In the genomic region with DNA sequence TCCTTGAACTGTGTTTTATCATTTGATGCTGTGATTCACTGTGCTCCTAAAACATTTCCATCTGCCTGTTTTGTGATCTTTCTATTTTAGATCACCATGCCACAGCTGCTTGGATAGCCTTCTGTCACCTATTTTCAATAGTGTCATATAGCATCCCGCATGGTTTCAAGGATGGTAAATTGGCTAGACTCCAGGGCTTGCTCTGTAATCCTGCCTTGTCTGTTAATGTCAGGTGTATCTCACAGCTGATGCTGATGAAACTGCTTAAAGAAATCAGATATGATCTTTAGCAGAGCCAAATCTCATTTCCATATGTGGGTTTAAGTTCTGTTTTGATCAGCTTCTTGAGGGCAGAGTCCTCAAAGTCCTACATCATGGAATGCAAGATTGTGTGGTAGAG, we compare ENCODE assay signal across 21 cellular contexts.
DNase-seq lines count a peak whose midpoint lies in the region; ATAC-seq, FAIRE-seq and TF ChIP-seq lines count a peak whose summit lies in the region.
"Had no signal": no experiment of that assay in that cellular context is flagged by ENCODE, and none has a peak within 500 bp of the region (broad histone marks: within the 10 kb centered on the region; RNA-seq: fewer than 3 reads in every experiment).

No MANE protein-coding gene starts in this region.

- H3K4me3 ChIP-seq in GM12878 (no peak overlapping the region), smooth muscle cell (no peak overlapping the region)
- H3K4me3 ChIP-seq: ascending aorta, SJCRH30, testis had no signal

- H3K27me3 ChIP-seq in GM12878 (replicated peaks in 1 of 2; ENCODE audit: control insufficient read depth in 2 of 2, insufficient read depth in 2 of 2, low read length in 1 of 2), result no peaks in the 10 kb centered on the region
- no peaks in the 10 kb centered on the region for H3K27me3 ChIP-seq in smooth muscle cell (ENCODE audit: low read depth)
- H3K27me3 ChIP-seq: ascending aorta, neutrophil, SJCRH30, testis had no signal

- ATAC-seq in GM12878 (no peak), HG03354 (IDR thresholded peaks at IDR 0.05; ENCODE audit: poor library complexity, severe bottlenecking, unreplicated experiment) (no peak)
- ATAC-seq: activated CD4-positive, alpha-beta T cell treated with anti-CD3 and anti-CD28 coated beads for 36 hours; Panc1; stimulated activated naive B cell treated with anti-CD40 and anti-IgM and Interleukin-4, amounts not matched to agents 10 μg/mL and 1 μg/mL and 100 μg/mL, for 72 hours had no signal

- H2AFZ ChIP-seq in GM12878 (ENCODE audit: control insufficient read depth, low read depth, low read length) (no peak overlapping the region), smooth muscle cell (ENCODE audit: low read depth) (no peak overlapping the region)

- no peak for DNase-seq in GM12892 (ENCODE audit: insufficient read length)
- peak; percentile 48 for DNase-seq in NCI-H1105 treated with DMSO at 0.1 percent for 48 hours (lab: John Stamatoyannopoulos, UW)
- DNase-seq in NCI-H345 treated with DMSO at 0.1 percent for 48 hours (lab: John Stamatoyannopoulos, UW; ENCODE audit: unreplicated experiment), result peak; percentile 72
- DNase-seq in GM12878 (ENCODE audit: low read depth, low spot score), result no peak
- no peak for DNase-seq in stimulated activated CD4-positive, alpha-beta T cell treated with anti-CD3 and anti-CD28 coated beads, Interleukin-2, amount 100 ng/mL, for 24 hours
- no peak for DNase-seq in smooth muscle cell (lab: John Stamatoyannopoulos, UW; ENCODE audit: unreplicated experiment)
- DNase-seq: activated CD4-positive, alpha-beta T cell treated with anti-CD3 and anti-CD28 coated beads for 36 hours; CD4-positive, alpha-beta T cell; head of caudate nucleus; Kasumi-1; NCI-H1436; NK-92 treated with Interleukin-12 subunit alpha and Interleukin-12 subunit beta, amount 100 ng/mL, for 24 hours; small intestine; stimulated activated CD4-positive, alpha-beta T cell treated with anti-CD3 and anti-CD28 coated beads, Interleukin-2, amount 100 ng/mL, for 48 hours; stimulated activated naive B cell treated with anti-CD40 and anti-IgM and Interleukin-4, amounts not matched to agents 10 μg/mL and 1 μg/mL and 100 μg/mL, for 72 hours; testis had no signal

- 100% methylated on average over 1 of the region's 1 CpG for WGBS in GM12878 (ENCODE audit: insufficient coverage, insufficient replicate concordance, low lambda C conversion rate, missing lambda C conversion rate)
- WGBS in smooth muscle cell (ENCODE audit: low lambda C conversion rate), result 100% methylated on average over 1 of the region's 1 CpG

- CTCF ChIA-PET in GM12878 (lab: Yijun Ruan, JAX), result interaction anchor here (1.1 to 1.3 kb wide), 2 partner anchors 10 to 18 kb away, joined by 3 to 4 read pairs; no protein-coding TSS in a partner anchor

- no peak for TF ChIP-seq RAD21 in GM12878 (IDR thresholded peaks at IDR 0.05; ENCODE audit: insufficient read depth, low read depth, low read length)

- H4K20me1 ChIP-seq in GM12878 (ENCODE audit: control insufficient read depth, insufficient read depth), result no peaks in the 10 kb centered on the region
- H4K20me1 ChIP-seq in smooth muscle cell (ENCODE audit: low read depth), result peaks cover 84% of the 10 kb centered on the region

- H3K9ac ChIP-seq in GM12878 (ENCODE audit: control insufficient read depth, insufficient read depth, low read length) (no peak overlapping the region), smooth muscle cell (ENCODE audit: low read depth) (no peak overlapping the region)

- no peak for TF ChIP-seq POLR2A in GM12892 (IDR thresholded peaks at IDR 0.05; ENCODE audit: low read depth, low read length)
- TF ChIP-seq POLR2A in GM12878 (IDR thresholded peaks at IDR 0.05; ENCODE audit: low read depth, low read length), result no peak

- RAD21 ChIA-PET in GM12878 (lab: Charles Lee; ENCODE audit: unreplicated experiment), result interaction anchor here (1.1 kb wide), 1 partner anchor 180 kb away, joined by 3 read pairs; no protein-coding TSS in a partner anchor

- no TSS peak for BruUV-seq in GM12878 (replicated peaks; lab: Mats Ljungman, UMichigan)

- in situ Hi-C loops in GM12878 (cut with MboI), result no loop called here

- no peak for TF ChIP-seq EP300 in GM12878 (IDR thresholded peaks at IDR 0.05; ENCODE audit: borderline replicate concordance in 1 of 2, control insufficient read depth in 1 of 2, low read depth in 2 of 2, low read length in 2 of 2)

- FAIRE-seq in GM12892 (lab: Jason Lieb, UNC) (peak; percentile 21), GM12878 (lab: Jason Lieb, UNC) (peak; percentile 35)
- FAIRE-seq: small intestine had no signal

- H3K4me1 ChIP-seq in GM12878 (ENCODE audit: control insufficient read depth, insufficient read depth, low read length) (peaks cover 13% of the 10 kb centered on the region), smooth muscle cell (ENCODE audit: low read depth) (no peaks in the 10 kb centered on the region)
- H3K4me1 ChIP-seq: ascending aorta, testis had no signal

- intact Hi-C loops in GM12878 (cut with micrococcal nuclease; ENCODE audit: unreplicated experiment), result no loop called here

- H3F3A ChIP-seq in smooth muscle cell (ENCODE audit: low read depth), result no peaks in the 10 kb centered on the region

- SMC1A ChIA-PET in GM12878 (lab: Charles Lee; ENCODE audit: uncharacterized antibody, unreplicated experiment), result interaction anchor here (0.6 to 1.6 kb wide), 6 partner anchors 9 to 450 kb away, joined by 3 to 5 read pairs (median 4); no protein-coding TSS in a partner anchor

- TF ChIP-seq CTCF in GM12878 (IDR thresholded peaks at IDR 0.05 in 2 of 3, conservative IDR thresholded peaks at IDR 0.05 in 1 of 3; ENCODE audit: control insufficient read depth in 2 of 3, extremely low read depth in 1 of 3, insufficient read depth in 1 of 3, low read depth in 3 of 3, low read length in 3 of 3), result no peak
- no peak for TF ChIP-seq CTCF in smooth muscle cell (IDR thresholded peaks at IDR 0.05; ENCODE audit: borderline replicate concordance, insufficient read depth, poor library complexity, severe bottlenecking)

- H3K36me3 ChIP-seq in GM12878 (ENCODE audit: control insufficient read depth in 2 of 2, insufficient read depth in 2 of 2, low read length in 1 of 2) (no peaks in the 10 kb centered on the region), smooth muscle cell (ENCODE audit: low read depth) (no peaks in the 10 kb centered on the region)
- H3K36me3 ChIP-seq: ascending aorta, neutrophil, SJCRH30 had no signal

- H3K4me2 ChIP-seq in GM12878 (ENCODE audit: control insufficient read depth, insufficient read depth) (no peak overlapping the region), smooth muscle cell (no peak overlapping the region)

- H3K27ac ChIP-seq in GM12878 (ENCODE audit: control insufficient read depth, insufficient read depth) (no peak overlapping the region), smooth muscle cell (ENCODE audit: low read depth) (no peak overlapping the region)
- H3K27ac ChIP-seq: ascending aorta, neutrophil, SJCRH30, testis had no signal

- H3K9me3 ChIP-seq in GM12878 (replicated peaks; ENCODE audit: control insufficient read depth, insufficient read depth, low read length) (no peaks in the 10 kb centered on the region), smooth muscle cell (replicated peaks; ENCODE audit: low read depth) (no peaks in the 10 kb centered on the region)
- H3K9me3 ChIP-seq: ascending aorta, neutrophil, SJCRH30, testis had no signal

- POLR2A ChIA-PET in GM12878 (lab: Charles Lee), result no interaction called here

- H3K79me2 ChIP-seq in GM12878 (ENCODE audit: control insufficient read depth, insufficient read depth, low read length) (no peaks in the 10 kb centered on the region; the same call in none of the 2 replicates), smooth muscle cell (ENCODE audit: low read depth) (peaks cover 21% of the 10 kb centered on the region)

TF ChIP-seq in GM12878, 131 proteins besides CTCF, POLR2A, EP300 and RAD21 (continues in another document):
- TF ChIP-seq TARDBP (IDR thresholded peaks at IDR 0.05; ENCODE audit: borderline replicate concordance) (no peak), BHLHE40 (IDR thresholded peaks at IDR 0.05; ENCODE audit: borderline replicate concordance in 1 of 2, low read depth in 2 of 2, low read length in 1 of 2) (no peak), TAF1 (IDR thresholded peaks at IDR 0.05; ENCODE audit: borderline replicate concordance, low read depth, low read length) (no peak), RUNX3 (IDR thresholded peaks at IDR 0.05; ENCODE audit: low read length) (no peak), GATAD2B (conservative IDR thresholded peaks at IDR 0.05; ENCODE audit: low read depth) (no peak), RCOR1 (conservative IDR thresholded peaks at IDR 0.05; ENCODE audit: low read depth, low read length) (no peak)
- TF ChIP-seq, protein P1, sequence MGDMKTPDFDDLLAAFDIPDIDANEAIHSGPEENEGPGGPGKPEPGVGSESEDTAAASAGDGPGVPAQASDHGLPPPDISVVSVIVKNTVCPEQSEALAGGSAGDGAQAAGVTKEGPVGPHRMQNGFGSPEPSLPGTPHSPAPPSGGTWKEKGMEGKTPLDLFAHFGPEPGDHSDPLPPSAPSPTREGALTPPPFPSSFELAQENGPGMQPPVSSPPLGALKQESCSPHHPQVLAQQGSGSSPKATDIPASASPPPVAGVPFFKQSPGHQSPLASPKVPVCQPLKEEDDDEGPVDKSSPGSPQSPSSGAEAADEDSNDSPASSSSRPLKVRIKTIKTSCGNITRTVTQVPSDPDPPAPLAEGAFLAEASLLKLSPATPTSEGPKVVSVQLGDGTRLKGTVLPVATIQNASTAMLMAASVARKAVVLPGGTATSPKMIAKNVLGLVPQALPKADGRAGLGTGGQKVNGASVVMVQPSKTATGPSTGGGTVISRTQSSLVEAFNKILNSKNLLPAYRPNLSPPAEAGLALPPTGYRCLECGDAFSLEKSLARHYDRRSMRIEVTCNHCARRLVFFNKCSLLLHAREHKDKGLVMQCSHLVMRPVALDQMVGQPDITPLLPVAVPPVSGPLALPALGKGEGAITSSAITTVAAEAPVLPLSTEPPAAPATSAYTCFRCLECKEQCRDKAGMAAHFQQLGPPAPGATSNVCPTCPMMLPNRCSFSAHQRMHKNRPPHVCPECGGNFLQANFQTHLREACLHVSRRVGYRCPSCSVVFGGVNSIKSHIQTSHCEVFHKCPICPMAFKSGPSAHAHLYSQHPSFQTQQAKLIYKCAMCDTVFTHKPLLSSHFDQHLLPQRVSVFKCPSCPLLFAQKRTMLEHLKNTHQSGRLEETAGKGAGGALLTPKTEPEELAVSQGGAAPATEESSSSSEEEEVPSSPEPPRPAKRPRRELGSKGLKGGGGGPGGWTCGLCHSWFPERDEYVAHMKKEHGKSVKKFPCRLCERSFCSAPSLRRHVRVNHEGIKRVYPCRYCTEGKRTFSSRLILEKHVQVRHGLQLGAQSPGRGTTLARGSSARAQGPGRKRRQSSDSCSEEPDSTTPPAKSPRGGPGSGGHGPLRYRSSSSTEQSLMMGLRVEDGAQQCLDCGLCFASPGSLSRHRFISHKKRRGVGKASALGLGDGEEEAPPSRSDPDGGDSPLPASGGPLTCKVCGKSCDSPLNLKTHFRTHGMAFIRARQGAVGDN (IDR thresholded peaks at IDR 0.05), result no peak

Comparison
In these comparisons a context has a peak if more than half of its experiments do, and no peak if none do; other contexts are left out.
1. DNase-seq: peak in NCI-H1105 treated with DMSO at 0.1 percent for 48 hours (single experiment) and NCI-H345 treated with DMSO at 0.1 percent for 48 hours (single experiment); none in GM12892 (single experiment), GM12878 (single experiment), stimulated activated CD4-positive, alpha-beta T cell treated with anti-CD3 and anti-CD28 coated beads, Interleukin-2, amount 100 ng/mL, for 24 hours (0 of 2) and smooth muscle cell (single experiment).